ENCODE assay signal across 9 cellular contexts in the genomic region with DNA sequence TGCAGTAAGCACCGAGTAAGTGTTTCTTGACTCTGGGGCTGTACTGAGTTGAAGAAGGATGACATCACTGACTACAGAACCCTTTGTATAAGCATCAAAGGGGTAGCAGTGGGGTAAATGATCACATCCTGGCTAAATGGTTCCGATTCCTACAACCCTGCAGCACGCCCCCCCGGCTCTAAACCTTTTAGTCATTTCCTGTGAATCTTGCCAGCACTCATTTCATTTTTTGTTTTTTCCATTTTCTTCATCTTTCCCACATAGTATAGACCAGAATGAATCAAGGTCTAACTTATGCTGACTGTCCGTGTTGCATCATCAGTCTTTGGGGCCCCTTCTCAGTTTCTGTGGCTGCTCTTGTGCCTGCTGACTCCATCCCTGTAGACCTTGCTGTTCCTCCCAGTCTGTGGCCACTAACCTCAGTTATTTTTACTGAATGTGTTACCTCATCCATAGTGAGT.
DNase-seq lines count a peak whose midpoint lies in the region; ATAC-seq lines count a peak whose summit lies in the region.
"Had no signal": no experiment of that assay in that cellular context is flagged by ENCODE, and none has a peak within 500 bp of the region (broad histone marks: within the 10 kb centered on the region; RNA-seq: fewer than 3 reads in every experiment).

No MANE protein-coding gene starts in this region.

- DNase-seq in M059J (ENCODE audit: low read depth) (peak; percentile 85), foreskin melanocyte (peak; percentile 39), NCI-H1048 (lab: John Stamatoyannopoulos, UW) (no peak), Right ventricle myocardium inferior (ENCODE audit: missing footprints) (no peak)
- peak; percentile 47 to 60 for DNase-seq in activated CD8-positive, alpha-beta memory T cell treated with anti-CD3 and anti-CD28 coated beads for 4 hours (ENCODE audit: low read depth in 2 of 2)
- peak; percentile 78 for DNase-seq in stimulated activated CD8-positive, alpha-beta memory T cell treated with anti-CD3 and anti-CD28 coated beads, Interleukin-4, amount 100 ng/mL, for 48 hours
- DNase-seq: naive B cell had no signal

- no peak for ATAC-seq in HG02938 (IDR thresholded peaks at IDR 0.05; ENCODE audit: unreplicated experiment)
- no peak for ATAC-seq in Right ventricle myocardium inferior
- no peak for ATAC-seq in GM19395 (IDR thresholded peaks at IDR 0.05; ENCODE audit: unreplicated experiment)

- intact Hi-C loops in Right ventricle myocardium inferior (cut with DNase I), result no loop called here

Comparison
In these comparisons a context has a peak if more than half of its experiments do, and no peak if none do; other contexts are left out.
1. DNase-seq: peak in M059J (single experiment), activated CD8-positive, alpha-beta memory T cell treated with anti-CD3 and anti-CD28 coated beads for 4 hours (2 of 2), foreskin melanocyte (single experiment) and stimulated activated CD8-positive, alpha-beta memory T cell treated with anti-CD3 and anti-CD28 coated beads, Interleukin-4, amount 100 ng/mL, for 48 hours (single experiment); none in NCI-H1048 (single experiment) and Right ventricle myocardium inferior (single experiment).